ENCODE assay signal across 19 cellular contexts in genomic region chr11:97746832-97747231, GRCh38.
DNase-seq lines count a peak whose midpoint lies in the region; TF ChIP-seq lines count a peak whose summit lies in the region.
"Had no signal": no experiment of that assay in that cellular context is flagged by ENCODE, and none has a peak within 500 bp of the region (broad histone marks: within the 10 kb centered on the region; RNA-seq: fewer than 3 reads in every experiment).

No MANE protein-coding gene starts in this region.

- H3K27ac ChIP-seq in osteoblast (ENCODE audit: low read depth, low read length) = no peak overlapping the region
- H3K27ac ChIP-seq: BLaER1, SJCRH30 had no signal

- no peak overlapping the region for H3K4me3 ChIP-seq in osteoblast (ENCODE audit: insufficient read depth, low read length)
- H3K4me3 ChIP-seq: BLaER1, GM12878, SJCRH30 had no signal

- H2AFZ ChIP-seq in osteoblast (ENCODE audit: low read length) = no peak overlapping the region

- H3K79me2 ChIP-seq in osteoblast (ENCODE audit: insufficient read depth, low read length) = no peaks in the 10 kb centered on the region

- DNase-seq in COR-L47 (lab: John Stamatoyannopoulos, UW) = peak; percentile 56
- peak; percentile 30 for DNase-seq in NCI-H1092 treated with DMSO at 0.1 percent for 48 hours (lab: John Stamatoyannopoulos, UW)
- DNase-seq in NCI-H446 treated with DMSO at 0.1 percent for 48 hours (lab: John Stamatoyannopoulos, UW) = peak; percentile 44
- peak; percentile 12 for DNase-seq in left kidney (ENCODE audit: low read depth, low spot score)
- DNase-seq in SHP77 treated with DMSO at 0.1 percent for 48 hours (lab: John Stamatoyannopoulos, UW) = no peak
- DNase-seq in osteoblast (ENCODE audit: insufficient read length, low spot score, missing footprints) = no peak
- DNase-seq in glomerular visceral epithelial cell (ENCODE audit: extremely low spot score) = no peak
- DNase-seq: ACHN; Caco-2; CD4-positive, alpha-beta T cell; DMS 273 treated with DMSO at 0.1 percent for 48 hours; DMS79 treated with DMSO at 0.1 percent for 48 hours; NCI-H187; NCI-H2171; NCI-H345; NCI-H524 treated with DMSO at 0.1 percent for 48 hours; SJCRH30 had no signal

- no peaks in the 10 kb centered on the region for H3K36me3 ChIP-seq in osteoblast (ENCODE audit: insufficient read depth, low read length)
- H3K36me3 ChIP-seq: BLaER1, SJCRH30 had no signal

- no peaks in the 10 kb centered on the region for H3K27me3 ChIP-seq in osteoblast (ENCODE audit: insufficient read depth, low read length)
- H3K27me3 ChIP-seq: BLaER1, SJCRH30 had no signal

- no peak overlapping the region for H3K4me2 ChIP-seq in osteoblast (ENCODE audit: insufficient read depth, low read length)
- H3K4me2 ChIP-seq: BLaER1 had no signal

- no peaks in the 10 kb centered on the region for H3K9me3 ChIP-seq in osteoblast (ENCODE audit: low read depth, low read length)
- H3K9me3 ChIP-seq: SJCRH30 had no signal

- H3K4me1 ChIP-seq in osteoblast (ENCODE audit: insufficient read depth, low read length) = no peaks in the 10 kb centered on the region
- H3K4me1 ChIP-seq: Caco-2, SJCRH30 had no signal

- H4K20me1 ChIP-seq in osteoblast (ENCODE audit: insufficient read depth, low read length) = no peaks in the 10 kb centered on the region
- H4K20me1 ChIP-seq: BLaER1 had no signal

- no peak for TF ChIP-seq CTCF in osteoblast (IDR thresholded peaks at IDR 0.05; ENCODE audit: extremely low read depth, low read depth, low read length)

Comparison
In these comparisons a context has a peak if more than half of its experiments do, and no peak if none do; other contexts are left out.
1. DNase-seq: peak in COR-L47 (single experiment), NCI-H1092 treated with DMSO at 0.1 percent for 48 hours (single experiment), NCI-H446 treated with DMSO at 0.1 percent for 48 hours (single experiment) and left kidney (single experiment); none in SHP77 treated with DMSO at 0.1 percent for 48 hours (single experiment), osteoblast (single experiment) and glomerular visceral epithelial cell (single experiment).